Comparison of ENCODE assay signal across 1 cellular context in genomic region chr11:65806972-65807371, GRCh38.
TF ChIP-seq lines count a peak whose summit lies in the region.

No MANE protein-coding gene starts in this region.

TF ChIP-seq in SK-N-SH, 30 proteins besides CTCF, POLR2A, EP300 and RAD21 (continued from another document):
- TF ChIP-seq REST (IDR thresholded peaks at IDR 0.05; ENCODE audit: low read depth, low read length): no peak
- no peak for TF ChIP-seq NFIC (IDR thresholded peaks at IDR 0.05; ENCODE audit: borderline replicate concordance)
- TF ChIP-seq, protein P1, sequence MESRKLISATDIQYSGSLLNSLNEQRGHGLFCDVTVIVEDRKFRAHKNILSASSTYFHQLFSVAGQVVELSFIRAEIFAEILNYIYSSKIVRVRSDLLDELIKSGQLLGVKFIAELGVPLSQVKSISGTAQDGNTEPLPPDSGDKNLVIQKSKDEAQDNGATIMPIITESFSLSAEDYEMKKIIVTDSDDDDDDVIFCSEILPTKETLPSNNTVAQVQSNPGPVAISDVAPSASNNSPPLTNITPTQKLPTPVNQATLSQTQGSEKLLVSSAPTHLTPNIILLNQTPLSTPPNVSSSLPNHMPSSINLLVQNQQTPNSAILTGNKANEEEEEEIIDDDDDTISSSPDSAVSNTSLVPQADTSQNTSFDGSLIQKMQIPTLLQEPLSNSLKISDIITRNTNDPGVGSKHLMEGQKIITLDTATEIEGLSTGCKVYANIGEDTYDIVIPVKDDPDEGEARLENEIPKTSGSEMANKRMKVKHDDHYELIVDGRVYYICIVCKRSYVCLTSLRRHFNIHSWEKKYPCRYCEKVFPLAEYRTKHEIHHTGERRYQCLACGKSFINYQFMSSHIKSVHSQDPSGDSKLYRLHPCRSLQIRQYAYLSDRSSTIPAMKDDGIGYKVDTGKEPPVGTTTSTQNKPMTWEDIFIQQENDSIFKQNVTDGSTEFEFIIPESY (IDR thresholded peaks at IDR 0.05; ENCODE audit: borderline replicate concordance, low read depth): no peak
